In the genomic region with DNA sequence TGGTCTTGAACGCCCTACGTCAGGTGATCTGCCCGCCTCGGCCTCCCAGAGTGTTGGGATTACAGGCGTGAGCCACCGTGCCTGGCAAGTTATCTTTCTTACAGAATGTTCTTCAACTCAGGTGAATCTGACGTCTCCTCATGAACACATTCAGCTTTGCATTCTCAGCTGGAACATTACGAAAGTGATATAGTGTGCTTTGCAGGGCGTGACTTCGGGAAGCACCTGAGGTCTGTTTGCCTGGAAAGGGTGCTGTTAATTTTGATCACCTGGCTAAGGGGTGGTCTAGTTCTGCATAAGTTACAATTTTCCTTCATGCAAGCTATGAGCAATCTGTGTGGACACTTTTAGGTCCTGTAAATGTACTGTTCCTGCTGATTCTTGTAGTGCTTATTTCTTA, we compare ENCODE assay signal across 1 cellular context.
TF ChIP-seq lines count a peak whose summit lies in the region.

No MANE protein-coding gene starts in this region.

TF ChIP-seq in IMR-90, 13 proteins besides CTCF, POLR2A, EP300 and RAD21:
- TF ChIP-seq MAFK (IDR thresholded peaks at IDR 0.05; ENCODE audit: low read depth, low read length) (no peak), MXI1 (IDR thresholded peaks at IDR 0.05; ENCODE audit: borderline replicate concordance, low read depth, low read length) (no peak), SMC3 (IDR thresholded peaks at IDR 0.05; ENCODE audit: low read depth, low read length) (no peak), BHLHE40 (IDR thresholded peaks at IDR 0.05; ENCODE audit: low read depth, low read length) (no peak), FOS (IDR thresholded peaks at IDR 0.05; ENCODE audit: low read depth, low read length) (no peak), RFX5 (IDR thresholded peaks at IDR 0.05; ENCODE audit: low read depth, low read length) (no peak), CHD1 (IDR thresholded peaks at IDR 0.05; ENCODE audit: low read depth, low read length) (no peak), NFE2L2 (IDR thresholded peaks at IDR 0.05; ENCODE audit: low read depth, low read length) (no peak)
- TF ChIP-seq, protein P1, sequence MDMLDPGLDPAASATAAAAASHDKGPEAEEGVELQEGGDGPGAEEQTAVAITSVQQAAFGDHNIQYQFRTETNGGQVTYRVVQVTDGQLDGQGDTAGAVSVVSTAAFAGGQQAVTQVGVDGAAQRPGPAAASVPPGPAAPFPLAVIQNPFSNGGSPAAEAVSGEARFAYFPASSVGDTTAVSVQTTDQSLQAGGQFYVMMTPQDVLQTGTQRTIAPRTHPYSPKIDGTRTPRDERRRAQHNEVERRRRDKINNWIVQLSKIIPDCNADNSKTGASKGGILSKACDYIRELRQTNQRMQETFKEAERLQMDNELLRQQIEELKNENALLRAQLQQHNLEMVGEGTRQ (IDR thresholded peaks at IDR 0.05; ENCODE audit: low read depth, low read length) = no peak
- TF ChIP-seq, protein P2, sequence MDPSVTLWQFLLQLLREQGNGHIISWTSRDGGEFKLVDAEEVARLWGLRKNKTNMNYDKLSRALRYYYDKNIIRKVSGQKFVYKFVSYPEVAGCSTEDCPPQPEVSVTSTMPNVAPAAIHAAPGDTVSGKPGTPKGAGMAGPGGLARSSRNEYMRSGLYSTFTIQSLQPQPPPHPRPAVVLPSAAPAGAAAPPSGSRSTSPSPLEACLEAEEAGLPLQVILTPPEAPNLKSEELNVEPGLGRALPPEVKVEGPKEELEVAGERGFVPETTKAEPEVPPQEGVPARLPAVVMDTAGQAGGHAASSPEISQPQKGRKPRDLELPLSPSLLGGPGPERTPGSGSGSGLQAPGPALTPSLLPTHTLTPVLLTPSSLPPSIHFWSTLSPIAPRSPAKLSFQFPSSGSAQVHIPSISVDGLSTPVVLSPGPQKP (IDR thresholded peaks at IDR 0.05; ENCODE audit: borderline replicate concordance, low read depth, low read length) = no peak
